Comparison of ENCODE assay signal across 23 cellular contexts in the genomic region with DNA sequence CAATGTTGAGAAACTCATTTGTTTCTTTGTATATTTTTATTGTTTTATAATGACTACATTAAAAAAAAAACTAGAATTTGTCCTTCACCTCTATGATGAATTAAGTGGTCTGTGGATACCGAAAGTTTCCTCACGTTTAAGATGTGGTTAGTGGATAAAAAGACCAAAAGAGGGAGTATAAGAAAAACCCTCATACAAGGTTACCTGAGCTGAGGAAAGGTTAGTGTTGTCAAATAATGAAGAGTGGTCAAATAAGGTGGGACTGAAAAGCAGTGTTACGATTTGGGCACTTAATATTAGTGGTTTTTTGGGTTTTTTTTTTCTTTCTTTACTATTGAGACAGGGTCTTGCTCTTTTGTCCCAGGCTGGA. TPM values are rescaled to one million over a fixed set of nuclear protein-coding genes. Genes with fewer than 3 reads are reported as not detected.
DNase-seq lines count a peak whose midpoint lies in the region; ATAC-seq and TF ChIP-seq lines count a peak whose summit lies in the region.
"Had no signal": no experiment of that assay in that cellular context is flagged by ENCODE, and none has a peak within 500 bp of the region (broad histone marks: within the 10 kb centered on the region; RNA-seq: fewer than 3 reads in every experiment).

No MANE protein-coding gene starts in this region.

- DNase-seq in stimulated activated naive CD8-positive, alpha-beta T cell treated with anti-CD3 and anti-CD28 coated beads, Interleukin-15, amount 100 ng/mL, for 72 hours = no peak
- no peak for DNase-seq in activated CD8-positive, alpha-beta T cell treated with anti-CD3 and anti-CD28 coated beads for 36 hours
- DNase-seq in immature natural killer cell (peak in 1 of 3 donors; percentile 20), DMS153 treated with DMSO at 0.1 percent for 48 hours (lab: John Stamatoyannopoulos, UW; ENCODE audit: unreplicated experiment) (no peak)
- no peak for DNase-seq in activated effector memory CD4-positive, alpha-beta T cell treated with Interleukin-2 at 50 U/mL for 16 hours
- DNase-seq: C1 segment of cervical spinal cord, Caco-2, GF-D8, GM23248, HCEC 1CT, Kasumi-1, MG63, NCI-H1048, NCI-H1436, NCI-H1930, NCI-H345, NCI-H524 treated with DMSO at 0.1 percent for 48 hours, PC-3, RPMI8226, SHP77 treated with DMSO at 0.1 percent for 48 hours had no signal

- no peaks in the 10 kb centered on the region for H3K27me3 Mint-ChIP-seq in stimulated activated naive CD8-positive, alpha-beta T cell treated with anti-CD3 and anti-CD28 coated beads, Interleukin-15, Interleukin-2, amounts not matched to agents 100 ng/mL and 50 ng/mL, for 24 hours
- H3K27me3 Mint-ChIP-seq in stimulated activated naive CD8-positive, alpha-beta T cell treated with anti-CD3 and anti-CD28 coated beads, Interleukin-15, amount 100 ng/mL, for 72 hours = no peaks in the 10 kb centered on the region
- no peaks in the 10 kb centered on the region for H3K27me3 Mint-ChIP-seq in activated CD8-positive, alpha-beta T cell treated with anti-CD3 and anti-CD28 coated beads for 36 hours
- H3K27me3 Mint-ChIP-seq in immature natural killer cell (ENCODE audit: low read depth in 3 of 3) = peaks cover 0 to 1% (median 0%) of the 10 kb centered on the region in 3 donors

- peaks cover 11% of the 10 kb centered on the region for H3K9me3 Mint-ChIP-seq in stimulated activated naive CD8-positive, alpha-beta T cell treated with anti-CD3 and anti-CD28 coated beads, Interleukin-15, Interleukin-2, amounts not matched to agents 100 ng/mL and 50 ng/mL, for 24 hours
- peaks cover 8 to 11% of the 10 kb centered on the region in 2 donors for H3K9me3 Mint-ChIP-seq in stimulated activated naive CD8-positive, alpha-beta T cell treated with anti-CD3 and anti-CD28 coated beads, Interleukin-15, amount 100 ng/mL, for 72 hours
- peaks cover 5% of the 10 kb centered on the region for H3K9me3 Mint-ChIP-seq in activated CD8-positive, alpha-beta T cell treated with anti-CD3 and anti-CD28 coated beads for 36 hours
- H3K9me3 Mint-ChIP-seq in immature natural killer cell = no peaks in the 10 kb centered on the region

- peaks cover 59% of the 10 kb centered on the region for H3K4me1 Mint-ChIP-seq in stimulated activated naive CD8-positive, alpha-beta T cell treated with anti-CD3 and anti-CD28 coated beads, Interleukin-15, Interleukin-2, amounts not matched to agents 100 ng/mL and 50 ng/mL, for 24 hours (ENCODE audit: low read depth)
- H3K4me1 Mint-ChIP-seq in stimulated activated naive CD8-positive, alpha-beta T cell treated with anti-CD3 and anti-CD28 coated beads, Interleukin-15, amount 100 ng/mL, for 72 hours = peaks cover 50% of the 10 kb centered on the region
- peaks cover 48% of the 10 kb centered on the region for H3K4me1 Mint-ChIP-seq in activated CD8-positive, alpha-beta T cell treated with anti-CD3 and anti-CD28 coated beads for 36 hours (ENCODE audit: low read depth)
- peaks cover 50 to 62% of the 10 kb centered on the region in 2 donors for H3K4me1 Mint-ChIP-seq in immature natural killer cell

- CTCF ChIA-PET in activated CD8-positive, alpha-beta T cell treated with anti-CD3 and anti-CD28 coated beads for 36 hours (lab: Charles Lee) = no interaction called here

- H3K27ac Mint-ChIP-seq in stimulated activated naive CD8-positive, alpha-beta T cell treated with anti-CD3 and anti-CD28 coated beads, Interleukin-15, Interleukin-2, amounts not matched to agents 100 ng/mL and 50 ng/mL, for 24 hours = peak overlapping the region; percentile 54
- no peak overlapping the region for H3K27ac Mint-ChIP-seq in stimulated activated naive CD8-positive, alpha-beta T cell treated with anti-CD3 and anti-CD28 coated beads, Interleukin-15, amount 100 ng/mL, for 72 hours
- peak overlapping the region; percentile 71 for H3K27ac Mint-ChIP-seq in activated CD8-positive, alpha-beta T cell treated with anti-CD3 and anti-CD28 coated beads for 36 hours
- H3K27ac Mint-ChIP-seq in immature natural killer cell = peak overlapping the region; percentile 67 to 91 (median 82)

- intact Hi-C loops in activated CD8-positive, alpha-beta T cell treated with anti-CD3 and anti-CD28 coated beads for 36 hours (cut with micrococcal nuclease) = no loop called here

- POLR2A ChIA-PET in activated CD8-positive, alpha-beta T cell treated with anti-CD3 and anti-CD28 coated beads for 36 hours (lab: Charles Lee) = interaction anchor here (0.7 kb wide), 1 partner anchor 288 kb away, joined by 3 read pairs; no protein-coding TSS in a partner anchor

- ATAC-seq in stimulated activated naive CD8-positive, alpha-beta T cell treated with anti-CD3 and anti-CD28 coated beads, Interleukin-15, amount 100 ng/mL, for 72 hours = no peak
- ATAC-seq in activated CD8-positive, alpha-beta T cell treated with anti-CD3 and anti-CD28 coated beads for 36 hours = peak; percentile 21
- ATAC-seq in HG03139 (IDR thresholded peaks at IDR 0.05; ENCODE audit: unreplicated experiment) = no peak
- ATAC-seq: GM12878, PC-3 had no signal

- TF ChIP-seq CTCF in activated CD8-positive, alpha-beta T cell treated with anti-CD3 and anti-CD28 coated beads for 36 hours (IDR thresholded peaks at IDR 0.05) = no peak

- peaks cover 43% of the 10 kb centered on the region for H3K36me3 Mint-ChIP-seq in stimulated activated naive CD8-positive, alpha-beta T cell treated with anti-CD3 and anti-CD28 coated beads, Interleukin-15, Interleukin-2, amounts not matched to agents 100 ng/mL and 50 ng/mL, for 24 hours (ENCODE audit: low read depth)
- H3K36me3 Mint-ChIP-seq in activated CD8-positive, alpha-beta T cell treated with anti-CD3 and anti-CD28 coated beads for 36 hours (ENCODE audit: low read depth) = peaks cover 45% of the 10 kb centered on the region
- peaks cover 3 to 11% (median 7%) of the 10 kb centered on the region in 3 donors for H3K36me3 Mint-ChIP-seq in immature natural killer cell

- no peak overlapping the region for H3K4me3 Mint-ChIP-seq in stimulated activated naive CD8-positive, alpha-beta T cell treated with anti-CD3 and anti-CD28 coated beads, Interleukin-15, Interleukin-2, amounts not matched to agents 100 ng/mL and 50 ng/mL, for 24 hours
- peak overlapping the region in 1 of 2 donors; percentile 15 for H3K4me3 Mint-ChIP-seq in stimulated activated naive CD8-positive, alpha-beta T cell treated with anti-CD3 and anti-CD28 coated beads, Interleukin-15, amount 100 ng/mL, for 72 hours
- no peak overlapping the region for H3K4me3 Mint-ChIP-seq in activated CD8-positive, alpha-beta T cell treated with anti-CD3 and anti-CD28 coated beads for 36 hours
- peak overlapping the region; percentile 42 to 50 (median 48) for H3K4me3 Mint-ChIP-seq in immature natural killer cell

RNA-seq across cellular contexts. Expression of a gene that starts 21.2 kb away (rescaled TPM):
- 10 to 100 TPM; 35.4 to 41.5 TPM for total RNA-seq in activated CD8-positive, alpha-beta T cell treated with anti-CD3 and anti-CD28 coated beads for 36 hours
- 10 to 100 TPM; 32.6 to 48.7 (median 45.9) TPM for polyA plus RNA-seq in immature natural killer cell

Comparison
In these comparisons a context has a peak if more than half of its experiments do, and no peak if none do; other contexts are left out.
1. H3K27ac Mint-ChIP-seq: peak in stimulated activated naive CD8-positive, alpha-beta T cell treated with anti-CD3 and anti-CD28 coated beads, Interleukin-15, Interleukin-2, amounts not matched to agents 100 ng/mL and 50 ng/mL, for 24 hours (single experiment), activated CD8-positive, alpha-beta T cell treated with anti-CD3 and anti-CD28 coated beads for 36 hours (single experiment) and immature natural killer cell (6 of 6); none in stimulated activated naive CD8-positive, alpha-beta T cell treated with anti-CD3 and anti-CD28 coated beads, Interleukin-15, amount 100 ng/mL, for 72 hours (0 of 2).
2. H3K4me3 Mint-ChIP-seq: peak in immature natural killer cell (5 of 5); none in stimulated activated naive CD8-positive, alpha-beta T cell treated with anti-CD3 and anti-CD28 coated beads, Interleukin-15, Interleukin-2, amounts not matched to agents 100 ng/mL and 50 ng/mL, for 24 hours (single experiment) and activated CD8-positive, alpha-beta T cell treated with anti-CD3 and anti-CD28 coated beads for 36 hours (single experiment).